Comparison of ENCODE assay signal across 19 cellular contexts in genomic region chr15:88841201-88841600, GRCh38. TPM values are rescaled to one million over a fixed set of nuclear protein-coding genes. Genes with fewer than 3 reads are reported as not detected.
DNase-seq lines count a peak whose midpoint lies in the region; ATAC-seq, FAIRE-seq and TF ChIP-seq lines count a peak whose summit lies in the region.
"Had no signal": no experiment of that assay in that cellular context is flagged by ENCODE, and none has a peak within 500 bp of the region (broad histone marks: within the 10 kb centered on the region; RNA-seq: fewer than 3 reads in every experiment).

No MANE protein-coding gene starts in this region.

- H3K27me3 Mint-ChIP-seq in natural killer cell treated with Interleukin-12 subunit alpha and Interleukin-12 subunit beta and Interleukin-15 and Interleukin-18, amount 100 ng/mL, for 72 hours: peaks cover 0 to 7% of the 10 kb centered on the region in 2 donors
- H3K27me3 Mint-ChIP-seq in natural killer cell (ENCODE audit: low read depth in 2 of 2): no peaks in the 10 kb centered on the region
- H3K27me3 Mint-ChIP-seq in Caco-2 (ENCODE audit: insufficient read depth, unreplicated experiment): no peaks in the 10 kb centered on the region

- CTCF ChIA-PET in K562 (lab: Yijun Ruan, JAX; ENCODE audit: low intra/inter-chr PET ratio): no interaction called here
- CTCF ChIA-PET in Caco-2 (lab: Charles Lee): no interaction called here

- no peak overlapping the region for H3K9ac ChIP-seq in K562 (ENCODE audit: insufficient read depth in 1 of 2, low read depth in 2 of 2, low read length in 2 of 2)
- H3K9ac ChIP-seq: GM23248 had no signal

- H3K27me3 ChIP-seq in K562 (ENCODE audit: control insufficient read depth in 2 of 2, insufficient read depth in 2 of 2, low read length in 2 of 2): peaks cover 23 to 45% of the 10 kb centered on the region in 2 experiments
- no peaks in the 10 kb centered on the region for H3K27me3 ChIP-seq in upper lobe of left lung
- no peaks in the 10 kb centered on the region; the same call in 1 of the 2 replicates for H3K27me3 ChIP-seq in Caco-2 (replicated peaks; ENCODE audit: control insufficient read depth, insufficient read depth, low read length)

- TF ChIP-seq EP300 in K562 (IDR thresholded peaks at IDR 0.05; ENCODE audit: low read length) (no peak), upper lobe of left lung (IDR thresholded peaks at IDR 0.05) (no peak)

- peaks cover 0 to 9% of the 10 kb centered on the region in 2 donors for H3K4me1 Mint-ChIP-seq in natural killer cell treated with Interleukin-12 subunit alpha and Interleukin-12 subunit beta and Interleukin-15 and Interleukin-18, amount 100 ng/mL, for 72 hours (ENCODE audit: low read depth in 2 of 2)
- H3K4me1 Mint-ChIP-seq in natural killer cell (no peaks in the 10 kb centered on the region), Caco-2 (ENCODE audit: low read depth, unreplicated experiment) (no peaks in the 10 kb centered on the region)
- H3K4me1 Mint-ChIP-seq: CD8-positive, alpha-beta memory T cell had no signal

- intact Hi-C loops in natural killer cell (cut with micrococcal nuclease): no loop called here
- intact Hi-C loops in K562 (cut with micrococcal nuclease): no loop called here
- intact Hi-C loops in Caco-2 (cut with micrococcal nuclease; ENCODE audit: unreplicated experiment): no loop called here

- TF ChIP-seq RAD21 in K562 (CRISPR knock-in tag; conservative IDR thresholded peaks at IDR 0.05 in 1 of 2, IDR thresholded peaks at IDR 0.05 in 1 of 2): no peak

- no peak overlapping the region for H3K4me3 Mint-ChIP-seq in natural killer cell treated with Interleukin-12 subunit alpha and Interleukin-12 subunit beta and Interleukin-15 and Interleukin-18, amount 100 ng/mL, for 72 hours
- no peak overlapping the region for H3K4me3 Mint-ChIP-seq in natural killer cell
- no peak overlapping the region for H3K4me3 Mint-ChIP-seq in Caco-2 (ENCODE audit: unreplicated experiment)
- H3K4me3 Mint-ChIP-seq: B cell; CD4-positive, CD25-positive, alpha-beta regulatory T cell; CD8-positive, alpha-beta memory T cell had no signal

- H3K79me2 ChIP-seq in K562 (ENCODE audit: control insufficient read depth, insufficient read depth, low read length): no peaks in the 10 kb centered on the region

- H3K4me3 ChIP-seq in K562 (no peak overlapping the region), upper lobe of left lung (no peak overlapping the region), Caco-2 (ENCODE audit: low read depth, low read length) (no peak overlapping the region)
- H3K4me3 ChIP-seq: GM23248, HAP-1 had no signal

- H3K36me3 Mint-ChIP-seq in natural killer cell treated with Interleukin-12 subunit alpha and Interleukin-12 subunit beta and Interleukin-15 and Interleukin-18, amount 100 ng/mL, for 72 hours: no peaks in the 10 kb centered on the region
- no peaks in the 10 kb centered on the region for H3K36me3 Mint-ChIP-seq in natural killer cell
- no peaks in the 10 kb centered on the region for H3K36me3 Mint-ChIP-seq in Caco-2 (ENCODE audit: insufficient read depth, unreplicated experiment)
- H3K36me3 Mint-ChIP-seq: CD4-positive, CD25-positive, alpha-beta regulatory T cell; CD8-positive, alpha-beta memory T cell had no signal

- BruUV-seq in K562 (replicated peaks; lab: Mats Ljungman, UMichigan) (no TSS peak), Caco-2 (replicated peaks; lab: Mats Ljungman, UMichigan) (no TSS peak)

- no peak for FAIRE-seq in K562 (lab: Jason Lieb, UNC)

- H3K27ac ChIP-seq in K562 (ENCODE audit: extremely low read depth, low read depth, low read length) (no peak overlapping the region), upper lobe of left lung (no peak overlapping the region)
- H3K27ac ChIP-seq: GM23248 had no signal

- H3K4me2 ChIP-seq in K562 (ENCODE audit: insufficient read depth, low read length): no peak overlapping the region

- H4K20me1 ChIP-seq in K562 (replicated peaks; ENCODE audit: control insufficient read depth, insufficient read depth, low read length): no peaks in the 10 kb centered on the region; the same call in 1 of the 2 replicates

- 0 out of 2 replicates have a peak overlapping the region, but pooled peaks have one; percentile 44 for H2AFZ ChIP-seq in K562 (ENCODE audit: low read depth, low read length)
- H2AFZ ChIP-seq: GM23248 had no signal

- no peaks in the 10 kb centered on the region for H3K9me3 Mint-ChIP-seq in natural killer cell treated with Interleukin-12 subunit alpha and Interleukin-12 subunit beta and Interleukin-15 and Interleukin-18, amount 100 ng/mL, for 72 hours
- H3K9me3 Mint-ChIP-seq in natural killer cell (no peaks in the 10 kb centered on the region), Caco-2 (ENCODE audit: unreplicated experiment) (no peaks in the 10 kb centered on the region)
- H3K9me3 Mint-ChIP-seq: CD8-positive, alpha-beta memory T cell had no signal

- ATAC-seq in natural killer cell treated with Interleukin-12 subunit alpha and Interleukin-12 subunit beta and Interleukin-15 and Interleukin-18, amount 100 ng/mL, for 72 hours: no peak
- no peak for ATAC-seq in natural killer cell
- peak; percentile 40 for ATAC-seq in K562
- ATAC-seq in upper lobe of left lung (ENCODE audit: low FRiP score in 2 of 2): no peak

- no peaks in the 10 kb centered on the region for H3K9me3 ChIP-seq in K562 (replicated peaks; ENCODE audit: control insufficient read depth, insufficient read depth, low read depth, low read length)
- H3K9me3 ChIP-seq in upper lobe of left lung: no peaks in the 10 kb centered on the region
- no peaks in the 10 kb centered on the region for H3K9me3 ChIP-seq in Caco-2

- peaks cover 0 to 19% of the 10 kb centered on the region in 2 experiments; a peak in 3 of 5 replicates for H3K4me1 ChIP-seq in K562 (replicated peaks in 1 of 2; ENCODE audit: control insufficient read depth in 2 of 2, insufficient read depth in 2 of 2, low read length in 2 of 2)
- H3K4me1 ChIP-seq in upper lobe of left lung: no peaks in the 10 kb centered on the region
- H3K4me1 ChIP-seq in Caco-2: no peaks in the 10 kb centered on the region
- H3K4me1 ChIP-seq: HAP-1 had no signal

- 8% methylated on average over 1 of the region's 1 CpG for WGBS in K562 (ENCODE audit: insufficient coverage, low coverage, missing lambda C conversion rate)
- 89 to 94% methylated on average over 1 of the region's 1 CpG for WGBS in upper lobe of left lung, 2 donors

- POLR2A ChIA-PET in K562 (lab: Yijun Ruan, JAX) (no interaction called here), Caco-2 (lab: Charles Lee) (no interaction called here)

- H3K36me3 ChIP-seq in K562 (ENCODE audit: control insufficient read depth, insufficient read depth, low read length) (no peaks in the 10 kb centered on the region), upper lobe of left lung (no peaks in the 10 kb centered on the region), Caco-2 (ENCODE audit: control insufficient read depth, insufficient read depth, low read length) (no peaks in the 10 kb centered on the region)
- H3K36me3 ChIP-seq: HAP-1 had no signal

- in situ Hi-C loops in K562 (cut with MboI): no loop called here

- no peaks in the 10 kb centered on the region for H3K9me1 ChIP-seq in K562 (ENCODE audit: control insufficient read depth, insufficient read depth, low read length)

- H3K27ac Mint-ChIP-seq in natural killer cell treated with Interleukin-12 subunit alpha and Interleukin-12 subunit beta and Interleukin-15 and Interleukin-18, amount 100 ng/mL, for 72 hours: no peak overlapping the region
- H3K27ac Mint-ChIP-seq in natural killer cell (no peak overlapping the region), Caco-2 (ENCODE audit: unreplicated experiment) (no peak overlapping the region)
- H3K27ac Mint-ChIP-seq: B cell; CD4-positive, CD25-positive, alpha-beta regulatory T cell; CD8-positive, alpha-beta memory T cell had no signal

- peak; percentile 39 for DNase-seq in natural killer cell treated with Interleukin-12 subunit alpha and Interleukin-12 subunit beta and Interleukin-15 and Interleukin-18, amount 100 ng/mL, for 72 hours (ENCODE audit: low spot score)
- DNase-seq in natural killer cell (no peak), NAMALWA (ENCODE audit: low spot score) (peak; percentile 39), K562 (ENCODE audit: extremely low read depth in 1 of 4, low spot score in 3 of 4) (no peak), upper lobe of left lung (no peak), Caco-2 (no peak)
- DNase-seq: C1 segment of cervical spinal cord; CD4-positive, CD25-positive, alpha-beta regulatory T cell; CD8-positive, alpha-beta memory T cell; COR-L47; DMS153; DMS79; GF-D8; GM23248 had no signal

- TF ChIP-seq POLR2A in K562 (conservative IDR thresholded peaks at IDR 0.05) (no peak), upper lobe of left lung (IDR thresholded peaks at IDR 0.05) (no peak)

- no peak for TF ChIP-seq CTCF in natural killer cell (IDR thresholded peaks at IDR 0.05)
- TF ChIP-seq CTCF in K562 (IDR thresholded peaks at IDR 0.05 in 2 of 3, conservative IDR thresholded peaks at IDR 0.05 in 1 of 3; ENCODE audit: insufficient read depth in 2 of 3, low read depth in 1 of 3, low read length in 3 of 3): no peak
- no peak for TF ChIP-seq CTCF in upper lobe of left lung (IDR thresholded peaks at IDR 0.05)
- no peak for TF ChIP-seq CTCF in Caco-2 (IDR thresholded peaks at IDR 0.05; ENCODE audit: insufficient read depth in 1 of 2, low read depth in 1 of 2, low read length in 1 of 2, severe bottlenecking in 1 of 2, unreplicated experiment in 1 of 2)

RNA-seq across cellular contexts. Expression of gene ACAN, which starts 38.0 kb away (rescaled TPM):
- under 1 TPM in 1 of 2 donors, not detected in 1; 0.05 TPM for total RNA-seq in natural killer cell treated with Interleukin-12 subunit alpha and Interleukin-12 subunit beta and Interleukin-15 and Interleukin-18, amount 100 ng/mL, for 72 hours
- total RNA-seq in natural killer cell (not detected), K562 (2014; rRNA removed) (not detected in 2 replicates), K562 (2014; rRNA removed; fragmentation: Illumina TruSeq; extraction: Trizol) (not detected in 2 replicates), K562 (2015; rRNA removed; fragmentation: Illumina TruSeq; extraction: Trizol) (not detected in 2 replicates), K562 (2021) (not detected in 2 replicates), upper lobe of left lung (1 to 10 TPM in 1 of 6 donors, under 1 TPM in 2, not detected in 3; 0.24 to 1.6 (median 0.46) TPM), Caco-2 (2022) (not detected in 2 replicates)
- total RNA-seq in K562 (2011; cell fraction: chromatin; rRNA removed; ENCODE audit: low replicate concordance): not detected in 2 replicates
- not detected in 2 replicates for total RNA-seq in K562 (2011; cell fraction: nucleolus; rRNA removed)
- total RNA-seq in K562 (2011; cell fraction: nucleoplasm; rRNA removed): not detected in 2 replicates
- polyA plus RNA-seq in K562 (2011; rRNA removed) (not detected in 2 replicates), K562 (2014; fragmentation: Illumina TruSeq; extraction: Trizol) (not detected in 2 replicates), K562 (2014; fragmentation: Nextera tagmentation; extraction: Ambion mirVana) (not detected), K562 (2014; rRNA removed) (not detected in 2 replicates)
- not detected in 2 replicates for polyA plus RNA-seq in K562 (2011; cell fraction: cytosol; rRNA removed)
- polyA plus RNA-seq in K562 (2011; cell fraction: nucleus; rRNA removed): not detected in 2 replicates
- not detected in 2 replicates for polyA plus RNA-seq in K562 (2012)
- polyA minus RNA-seq in K562 (2011; rRNA and poly(A)+ RNA removed): not detected in 2 replicates
- polyA minus RNA-seq in K562 (2011; cell fraction: cytosol; rRNA and poly(A)+ RNA removed): not detected in 2 replicates
- not detected in 2 replicates for polyA minus RNA-seq in K562 (2011; cell fraction: nucleus; rRNA and poly(A)+ RNA removed)
- total RNA-seq: A172; B cell; CD4-positive, CD25-positive, alpha-beta regulatory T cell; CD8-positive, alpha-beta memory T cell; Daoy; GM23248; HT-29 had no signal
- polyA plus RNA-seq: CD8-positive, alpha-beta memory T cell; GM23248 had no signal

RNA-seq across cellular contexts. Expression of gene HAPLN3, which starts 54.1 kb away (rescaled TPM):
- 100 to 1,000 TPM; 138 to 203 TPM for total RNA-seq in natural killer cell treated with Interleukin-12 subunit alpha and Interleukin-12 subunit beta and Interleukin-15 and Interleukin-18, amount 100 ng/mL, for 72 hours
- total RNA-seq in natural killer cell (10 to 100 TPM; 10.1 to 10.8 (median 10.4) TPM), K562 (2014; rRNA removed) (1.9 and 2.1 TPM in 2 replicates), K562 (2014; rRNA removed; fragmentation: Illumina TruSeq; extraction: Trizol) (0.35 and 0.36 TPM in 2 replicates), K562 (2015; rRNA removed; fragmentation: Illumina TruSeq; extraction: Trizol) (0.65 and 1.0 TPM in 2 replicates), K562 (2021) (1.9 and 2.4 TPM in 2 replicates), upper lobe of left lung (10 to 100 TPM in 1 of 6 donors, 1 to 10 TPM in 5; 1.7 to 23.0 (median 4.6) TPM), Caco-2 (2022) (16.7 and 16.9 TPM in 2 replicates)
- total RNA-seq in K562 (2011; cell fraction: chromatin; rRNA removed; ENCODE audit: low replicate concordance): 5.6 and 9.6 TPM in 2 replicates
- total RNA-seq in K562 (2011; cell fraction: nucleolus; rRNA removed): 6.2 and 6.8 TPM in 2 replicates
- total RNA-seq in K562 (2011; cell fraction: nucleoplasm; rRNA removed): 4.9 and 5.9 TPM in 2 replicates
- polyA plus RNA-seq in K562 (2011; rRNA removed) (0.71 and 2.1 TPM in 2 replicates), K562 (2014; fragmentation: Illumina TruSeq; extraction: Trizol) (0.59 and 1.00 TPM in 2 replicates), K562 (2014; fragmentation: Nextera tagmentation; extraction: Ambion mirVana) (under 1 TPM; 0.04 to 0.06 TPM), K562 (2014; rRNA removed) (2.0 and 3.4 TPM in 2 replicates)
- polyA plus RNA-seq in K562 (2011; cell fraction: cytosol; rRNA removed): 1.4 and 2.3 TPM in 2 replicates
- polyA plus RNA-seq in K562 (2011; cell fraction: nucleus; rRNA removed): 9.4 and 14.2 TPM in 2 replicates
- 1.6 and 4.0 TPM in 2 replicates for polyA plus RNA-seq in K562 (2012)
- polyA minus RNA-seq in K562 (2011; rRNA and poly(A)+ RNA removed): 0.77 and 0.99 TPM in 2 replicates
- 2.5 TPM in 1 of 2 replicates, not detected in the other for polyA minus RNA-seq in K562 (2011; cell fraction: cytosol; rRNA and poly(A)+ RNA removed)
- polyA minus RNA-seq in K562 (2011; cell fraction: nucleus; rRNA and poly(A)+ RNA removed): 1.1 and 1.8 TPM in 2 replicates

Comparison
In these comparisons a context has a peak if more than half of its experiments do, and no peak if none do; other contexts are left out.
1. DNase-seq: peak in natural killer cell treated with Interleukin-12 subunit alpha and Interleukin-12 subunit beta and Interleukin-15 and Interleukin-18, amount 100 ng/mL, for 72 hours (single experiment) and NAMALWA (single experiment); none in natural killer cell (single experiment), K562 (0 of 4), upper lobe of left lung (0 of 2) and Caco-2 (0 of 2).